In the genomic region with DNA sequence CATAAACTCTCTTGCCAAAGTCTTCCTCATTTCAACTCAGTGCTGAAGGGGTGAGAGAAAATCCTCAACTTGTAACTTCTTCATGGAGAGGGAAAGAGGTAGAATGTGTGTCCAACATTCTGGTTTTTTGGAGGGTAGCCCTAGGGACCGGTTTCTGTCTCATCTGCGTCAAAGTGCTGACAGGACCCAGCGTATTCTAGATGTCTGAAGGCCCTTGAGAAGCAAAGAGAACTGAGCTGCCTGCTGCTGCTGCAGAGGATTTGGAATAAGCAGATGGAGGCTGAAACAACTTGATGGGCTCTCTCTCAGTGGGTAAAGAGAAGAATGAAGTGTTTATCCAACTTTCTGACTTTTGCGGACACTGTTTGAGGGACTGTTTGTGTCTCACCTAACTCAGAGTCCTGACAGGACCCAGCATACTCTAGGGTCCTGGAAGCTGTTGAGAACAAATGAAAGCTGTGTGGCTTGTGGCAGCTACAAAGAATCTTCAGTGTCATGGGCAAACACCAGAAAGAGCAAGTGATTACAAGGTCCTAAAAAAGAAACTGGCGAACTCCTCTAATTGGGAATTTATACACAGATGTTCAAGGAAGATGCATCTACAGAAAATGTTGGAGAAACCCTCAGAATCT, we compare ENCODE assay signal across 2 cellular contexts.
TF ChIP-seq lines count a peak whose summit lies in the region.

No MANE protein-coding gene starts in this region.

TF ChIP-seq in GM23338, 12 proteins besides CTCF, POLR2A, EP300 and RAD21 (continues in another document):
- no peak for TF ChIP-seq ZNF331 (CRISPR knock-in tag; IDR thresholded peaks at IDR 0.05; ENCODE audit: low read depth)
- TF ChIP-seq EZH2phosphoT487 (IDR thresholded peaks at IDR 0.05; ENCODE audit: unreplicated experiment) = no peak
- TF ChIP-seq EZH2 (IDR thresholded peaks at IDR 0.05; ENCODE audit: low read depth, unreplicated experiment) = no peak
- TF ChIP-seq ZNF114 (CRISPR knock-in tag; IDR thresholded peaks at IDR 0.05) = no peak
- no peak for TF ChIP-seq POLR2AphosphoS5 (IDR thresholded peaks at IDR 0.05; ENCODE audit: low read depth)
- TF ChIP-seq CREB1 (CRISPR knock-in tag; IDR thresholded peaks at IDR 0.05; ENCODE audit: low read depth) = no peak
- TF ChIP-seq, protein P1, sequence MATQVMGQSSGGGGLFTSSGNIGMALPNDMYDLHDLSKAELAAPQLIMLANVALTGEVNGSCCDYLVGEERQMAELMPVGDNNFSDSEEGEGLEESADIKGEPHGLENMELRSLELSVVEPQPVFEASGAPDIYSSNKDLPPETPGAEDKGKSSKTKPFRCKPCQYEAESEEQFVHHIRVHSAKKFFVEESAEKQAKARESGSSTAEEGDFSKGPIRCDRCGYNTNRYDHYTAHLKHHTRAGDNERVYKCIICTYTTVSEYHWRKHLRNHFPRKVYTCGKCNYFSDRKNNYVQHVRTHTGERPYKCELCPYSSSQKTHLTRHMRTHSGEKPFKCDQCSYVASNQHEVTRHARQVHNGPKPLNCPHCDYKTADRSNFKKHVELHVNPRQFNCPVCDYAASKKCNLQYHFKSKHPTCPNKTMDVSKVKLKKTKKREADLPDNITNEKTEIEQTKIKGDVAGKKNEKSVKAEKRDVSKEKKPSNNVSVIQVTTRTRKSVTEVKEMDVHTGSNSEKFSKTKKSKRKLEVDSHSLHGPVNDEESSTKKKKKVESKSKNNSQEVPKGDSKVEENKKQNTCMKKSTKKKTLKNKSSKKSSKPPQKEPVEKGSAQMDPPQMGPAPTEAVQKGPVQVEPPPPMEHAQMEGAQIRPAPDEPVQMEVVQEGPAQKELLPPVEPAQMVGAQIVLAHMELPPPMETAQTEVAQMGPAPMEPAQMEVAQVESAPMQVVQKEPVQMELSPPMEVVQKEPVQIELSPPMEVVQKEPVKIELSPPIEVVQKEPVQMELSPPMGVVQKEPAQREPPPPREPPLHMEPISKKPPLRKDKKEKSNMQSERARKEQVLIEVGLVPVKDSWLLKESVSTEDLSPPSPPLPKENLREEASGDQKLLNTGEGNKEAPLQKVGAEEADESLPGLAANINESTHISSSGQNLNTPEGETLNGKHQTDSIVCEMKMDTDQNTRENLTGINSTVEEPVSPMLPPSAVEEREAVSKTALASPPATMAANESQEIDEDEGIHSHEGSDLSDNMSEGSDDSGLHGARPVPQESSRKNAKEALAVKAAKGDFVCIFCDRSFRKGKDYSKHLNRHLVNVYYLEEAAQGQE (IDR thresholded peaks at IDR 0.05; ENCODE audit: unreplicated experiment) = no peak
- no peak for TF ChIP-seq NANOG (IDR thresholded peaks at IDR 0.05; ENCODE audit: borderline replicate concordance)
- TF ChIP-seq JUNB (IDR thresholded peaks at IDR 0.05; ENCODE audit: unreplicated experiment) = no peak
- TF ChIP-seq, protein P2, sequence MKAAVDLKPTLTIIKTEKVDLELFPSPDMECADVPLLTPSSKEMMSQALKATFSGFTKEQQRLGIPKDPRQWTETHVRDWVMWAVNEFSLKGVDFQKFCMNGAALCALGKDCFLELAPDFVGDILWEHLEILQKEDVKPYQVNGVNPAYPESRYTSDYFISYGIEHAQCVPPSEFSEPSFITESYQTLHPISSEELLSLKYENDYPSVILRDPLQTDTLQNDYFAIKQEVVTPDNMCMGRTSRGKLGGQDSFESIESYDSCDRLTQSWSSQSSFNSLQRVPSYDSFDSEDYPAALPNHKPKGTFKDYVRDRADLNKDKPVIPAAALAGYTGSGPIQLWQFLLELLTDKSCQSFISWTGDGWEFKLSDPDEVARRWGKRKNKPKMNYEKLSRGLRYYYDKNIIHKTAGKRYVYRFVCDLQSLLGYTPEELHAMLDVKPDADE (IDR thresholded peaks at IDR 0.05) = no peak

TF ChIP-seq in H1, 55 proteins besides CTCF, POLR2A, EP300 and RAD21:
- TF ChIP-seq ZNF274 (IDR thresholded peaks at IDR 0.05; ENCODE audit: borderline replicate concordance, extremely low read depth, low read length) = no peak
- TF ChIP-seq, protein P3, sequence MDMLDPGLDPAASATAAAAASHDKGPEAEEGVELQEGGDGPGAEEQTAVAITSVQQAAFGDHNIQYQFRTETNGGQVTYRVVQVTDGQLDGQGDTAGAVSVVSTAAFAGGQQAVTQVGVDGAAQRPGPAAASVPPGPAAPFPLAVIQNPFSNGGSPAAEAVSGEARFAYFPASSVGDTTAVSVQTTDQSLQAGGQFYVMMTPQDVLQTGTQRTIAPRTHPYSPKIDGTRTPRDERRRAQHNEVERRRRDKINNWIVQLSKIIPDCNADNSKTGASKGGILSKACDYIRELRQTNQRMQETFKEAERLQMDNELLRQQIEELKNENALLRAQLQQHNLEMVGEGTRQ (IDR thresholded peaks at IDR 0.05; ENCODE audit: low read length) = no peak
- no peak for TF ChIP-seq HDAC2 (IDR thresholded peaks at IDR 0.05; ENCODE audit: borderline replicate concordance in 1 of 2, low read depth in 2 of 2, low read length in 2 of 2)
- no peak for TF ChIP-seq BACH1 (IDR thresholded peaks at IDR 0.05; ENCODE audit: low read length)
- TF ChIP-seq SRF (IDR thresholded peaks at IDR 0.05; ENCODE audit: low read depth, low read length) = no peak
- no peak for TF ChIP-seq ATF3 (IDR thresholded peaks at IDR 0.05; ENCODE audit: insufficient read depth, low read depth, low read length)
